8 cellular contexts compared by ENCODE assay signal in genomic region chr1:223363057-223363855, GRCh38. TPM values are rescaled to one million over a fixed set of nuclear protein-coding genes. Genes with fewer than 3 reads are reported as not detected.
DNase-seq lines count a peak whose midpoint lies in the region; ATAC-seq and TF ChIP-seq lines count a peak whose summit lies in the region.

No MANE protein-coding gene starts in this region.

- peaks cover 24 to 61% of the 10 kb centered on the region in 2 donors for H3K27me3 Mint-ChIP-seq in CD8-positive, alpha-beta memory T cell
- peaks cover 61% of the 10 kb centered on the region for H3K27me3 Mint-ChIP-seq in nephron progenitor cell (ENCODE audit: low read depth, poor library complexity)

- peaks cover 12 to 26% (median 17%) of the 10 kb centered on the region in 3 donors for H3K4me1 Mint-ChIP-seq in CD8-positive, alpha-beta memory T cell
- H3K4me1 Mint-ChIP-seq in nephron progenitor cell: peaks cover 22% of the 10 kb centered on the region

- H3K27ac Mint-ChIP-seq in CD8-positive, alpha-beta memory T cell: peak overlapping the region in 5 of 8 donors; percentile 61 to 93 (median 83)
- H3K27ac Mint-ChIP-seq in nephron progenitor cell: no peak overlapping the region

- POLR2A ChIA-PET in CD8-positive, alpha-beta memory T cell (lab: Charles Lee): interaction anchor here (0.7 kb wide), 1 partner anchor 794 kb away, joined by 7 read pairs; no protein-coding TSS in a partner anchor

- peak in 3 of 5 donors; percentile 7 to 18 (median 17) for DNase-seq in CD8-positive, alpha-beta memory T cell
- DNase-seq in MG63: peak; percentile 24
- DNase-seq in activated T-cell treated with anti-CD3 and anti-CD28 coated beads for 1 hour (ENCODE audit: low read depth): peak; percentile 12
- peak; percentile 13 for DNase-seq in fibroblast of gingiva (ENCODE audit: low read depth)
- DNase-seq in nephron progenitor cell: peak; percentile 71
- no peak for DNase-seq in vagina (ENCODE audit: extremely low spot score in 2 of 2)
- no peak for DNase-seq in inferior parietal cortex (ENCODE audit: extremely low spot score)

- H3K4me3 ChIP-seq in CD8-positive, alpha-beta memory T cell (ENCODE audit: low read length): peak overlapping the region; percentile 81
- H3K4me3 ChIP-seq in MG63 (peak overlapping the region; percentile 53), vagina (peak overlapping the region; percentile 52 to 55)

- TF ChIP-seq CTCF in nephron progenitor cell (IDR thresholded peaks at IDR 0.05): no peak
- TF ChIP-seq CTCF in vagina (IDR thresholded peaks at IDR 0.05): no peak

- no peaks in the 10 kb centered on the region for H3K9me3 ChIP-seq in CD8-positive, alpha-beta memory T cell (ENCODE audit: low read length)
- H3K9me3 ChIP-seq in MG63 (no peaks in the 10 kb centered on the region), vagina (no peaks in the 10 kb centered on the region)

- H3K27me3 ChIP-seq in CD8-positive, alpha-beta memory T cell (ENCODE audit: insufficient read depth, low read length, poor library complexity, severe bottlenecking): peaks cover 3% of the 10 kb centered on the region
- H3K27me3 ChIP-seq in MG63 (peaks cover 18% of the 10 kb centered on the region), vagina (no peaks in the 10 kb centered on the region)

- H3K4me1 ChIP-seq in CD8-positive, alpha-beta memory T cell (ENCODE audit: insufficient read depth, low read length): peaks cover 9% of the 10 kb centered on the region
- peaks cover 21% of the 10 kb centered on the region for H3K4me1 ChIP-seq in vagina

- no peaks in the 10 kb centered on the region for H3K36me3 ChIP-seq in CD8-positive, alpha-beta memory T cell (ENCODE audit: insufficient read depth, low read length)
- no peaks in the 10 kb centered on the region for H3K36me3 ChIP-seq in MG63
- H3K36me3 ChIP-seq in vagina: no peaks in the 10 kb centered on the region

- TF ChIP-seq POLR2A in vagina (IDR thresholded peaks at IDR 0.05): no peak

- peak overlapping the region; percentile 77 to 95 (median 88) for H3K4me3 Mint-ChIP-seq in CD8-positive, alpha-beta memory T cell
- H3K4me3 Mint-ChIP-seq in nephron progenitor cell: peak overlapping the region; percentile 89

- no peaks in the 10 kb centered on the region for H3K36me3 Mint-ChIP-seq in CD8-positive, alpha-beta memory T cell
- no peaks in the 10 kb centered on the region for H3K36me3 Mint-ChIP-seq in nephron progenitor cell (ENCODE audit: low read depth)

- intact Hi-C loops in vagina (cut with DNase I): no loop called here

- H3K27ac ChIP-seq in CD8-positive, alpha-beta memory T cell (ENCODE audit: low read depth, low read length): no peak overlapping the region
- H3K27ac ChIP-seq in vagina: no peak overlapping the region

- CTCF ChIA-PET in CD8-positive, alpha-beta memory T cell (lab: Charles Lee): no interaction called here

- no peak for ATAC-seq in HG03135 (IDR thresholded peaks at IDR 0.05; ENCODE audit: unreplicated experiment)

- H3K9me3 Mint-ChIP-seq in CD8-positive, alpha-beta memory T cell: peaks cover 0 to 2% (median 0%) of the 10 kb centered on the region in 5 donors
- H3K9me3 Mint-ChIP-seq in nephron progenitor cell: peaks cover 4% of the 10 kb centered on the region

RNA-seq across cellular contexts. Expression of gene SUSD4, which starts 0.7 kb away (rescaled TPM):
- under 1 TPM; 0.16 to 0.18 TPM for total RNA-seq in CD8-positive, alpha-beta memory T cell
- 4.2 TPM for polyA plus RNA-seq in CD8-positive, alpha-beta memory T cell
- total RNA-seq in MG63 (2014; rRNA removed; shearing (Covaris generic); ENCODE audit: low replicate concordance): 3.7 and 5.1 TPM in 2 replicates
- total RNA-seq in vagina: 26.3 TPM

RNA-seq across cellular contexts. Expression of gene CCDC185, which starts 30.0 kb away (rescaled TPM):
- total RNA-seq in CD8-positive, alpha-beta memory T cell: not detected
- not detected for polyA plus RNA-seq in CD8-positive, alpha-beta memory T cell
- 0.47 TPM in 1 of 2 replicates, not detected in the other for total RNA-seq in MG63 (2014; rRNA removed; shearing (Covaris generic); ENCODE audit: low replicate concordance)
- total RNA-seq in vagina: not detected

Comparison
In these comparisons a context has a peak if more than half of its experiments do, and no peak if none do; other contexts are left out.
1. DNase-seq: peak in CD8-positive, alpha-beta memory T cell (3 of 5), MG63 (single experiment), activated T-cell treated with anti-CD3 and anti-CD28 coated beads for 1 hour (single experiment), fibroblast of gingiva (single experiment) and nephron progenitor cell (single experiment); none in vagina (0 of 2) and inferior parietal cortex (single experiment).
2. Peak in every context shown above with its lines, with median percentiles within 50 percentile points of each other: H3K4me3 ChIP-seq.